18 cellular contexts compared by ENCODE assay signal in the genomic region with DNA sequence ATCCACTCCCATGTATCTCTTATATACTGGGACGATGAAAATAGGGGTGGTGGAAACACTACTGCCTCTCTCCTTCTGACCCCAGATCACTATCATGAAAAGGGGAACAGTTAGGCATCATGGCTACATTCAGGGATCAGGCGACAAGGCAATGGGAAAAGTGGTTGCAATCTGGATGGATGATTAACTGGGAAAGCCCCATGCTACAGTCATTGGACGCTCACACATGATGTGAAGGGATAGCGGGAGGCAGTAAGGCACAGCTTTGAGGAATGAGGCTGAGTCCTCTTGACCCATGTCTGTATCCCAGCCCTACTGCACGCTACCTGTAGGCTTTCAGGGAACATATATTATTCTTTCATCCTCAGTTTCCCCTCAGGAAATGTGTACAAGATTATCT. TPM values are rescaled to one million over a fixed set of nuclear protein-coding genes. Genes with fewer than 3 reads are reported as not detected.
DNase-seq lines count a peak whose midpoint lies in the region; ATAC-seq, FAIRE-seq and TF ChIP-seq lines count a peak whose summit lies in the region.
"Had no signal": no experiment of that assay in that cellular context is flagged by ENCODE, and none has a peak within 500 bp of the region (broad histone marks: within the 10 kb centered on the region; RNA-seq: fewer than 3 reads in every experiment).

No MANE protein-coding gene starts in this region.

- 83 to 94% (median 91%) methylated on average over 5 of the region's 5 CpGs for WGBS in adrenal gland, 4 donors

- peaks cover 3% of the 10 kb centered on the region for H3K9me3 Mint-ChIP-seq in natural killer cell treated with Interleukin-12 subunit alpha and Interleukin-12 subunit beta and Interleukin-15 and Interleukin-18, amount 100 ng/mL, for 72 hours
- H3K9me3 Mint-ChIP-seq: activated T-cell treated with anti-CD3 and anti-CD28 coated beads, Interleukin-2, amount 50 U/mL, for 24 hours; GM23338 had no signal

- H3K36me3 ChIP-seq in adrenal gland (replicated peaks in 1 of 2) (no peaks in the 10 kb centered on the region), thoracic aorta (no peaks in the 10 kb centered on the region)
- H3K36me3 ChIP-seq: MG63 had no signal

- H3K27ac ChIP-seq in adrenal gland (peak overlapping the region in 4 of 5 donors; percentile 65 to 84 (median 73)), thoracic aorta (peak overlapping the region; percentile 41 to 93)
- H3K27ac ChIP-seq: C4-2B had no signal

- no peaks in the 10 kb centered on the region for H3K4me1 Mint-ChIP-seq in natural killer cell treated with Interleukin-12 subunit alpha and Interleukin-12 subunit beta and Interleukin-15 and Interleukin-18, amount 100 ng/mL, for 72 hours (ENCODE audit: low read depth in 2 of 2)

- peak overlapping the region in 1 of 4 donors; percentile 81 for H3K4me3 ChIP-seq in adrenal gland
- H3K4me3 ChIP-seq in fibroblast of the aortic adventitia (ENCODE audit: low read depth, low read length) = no peak overlapping the region
- H3K4me3 ChIP-seq in thoracic aorta = no peak overlapping the region
- H3K4me3 ChIP-seq: GM12878, GM23338, MG63 had no signal

- H3K9me3 ChIP-seq in adrenal gland (replicated peaks in 1 of 3) (no peaks in the 10 kb centered on the region), thoracic aorta (no peaks in the 10 kb centered on the region)
- H3K9me3 ChIP-seq: MG63 had no signal

- DNase-seq in adrenal gland = no peak
- peak; percentile 35 for DNase-seq in fibroblast of the aortic adventitia (ENCODE audit: low read depth)
- DNase-seq in thoracic aorta (ENCODE audit: low spot score) = no peak
- no peak for DNase-seq in natural killer cell treated with Interleukin-12 subunit alpha and Interleukin-12 subunit beta and Interleukin-15 and Interleukin-18, amount 100 ng/mL, for 72 hours (ENCODE audit: low spot score)
- no peak for DNase-seq in NCI-H187 treated with DMSO at 0.1 percent for 48 hours (lab: John Stamatoyannopoulos, UW)
- DNase-seq: activated T-cell treated with anti-CD3 and anti-CD28 coated beads, Interleukin-2, amount 50 U/mL, for 24 hours; left colon; MG63; NCI-H1930; NCI-H510A treated with DMSO at 0.1 percent for 48 hours; posterior cingulate gyrus had no signal

- no peak for TF ChIP-seq POLR2A in adrenal gland (IDR thresholded peaks at IDR 0.05)

- H3K27me3 ChIP-seq in adrenal gland (no peaks in the 10 kb centered on the region), thoracic aorta (replicated peaks; ENCODE audit: insufficient read depth) (no peaks in the 10 kb centered on the region)
- H3K27me3 ChIP-seq: MG63 had no signal

- no peak for ATAC-seq in thoracic aorta (ENCODE audit: insufficient number of reproducible peaks, low FRiP score, low read depth)
- ATAC-seq in HG03095 (IDR thresholded peaks at IDR 0.05; ENCODE audit: unreplicated experiment) = no peak
- ATAC-seq in natural killer cell treated with Interleukin-12 subunit alpha and Interleukin-12 subunit beta and Interleukin-15 and Interleukin-18, amount 100 ng/mL, for 72 hours = no peak
- ATAC-seq: esophagus mucosa, GM12878, GM23338, left colon had no signal

- TF ChIP-seq CTCF in adrenal gland (IDR thresholded peaks at IDR 0.05) (no peak), fibroblast of the aortic adventitia (IDR thresholded peaks at IDR 0.05; ENCODE audit: insufficient read depth, low read length) (no peak), thoracic aorta (IDR thresholded peaks at IDR 0.05) (no peak)

- H3K27me3 Mint-ChIP-seq in natural killer cell treated with Interleukin-12 subunit alpha and Interleukin-12 subunit beta and Interleukin-15 and Interleukin-18, amount 100 ng/mL, for 72 hours = no peaks in the 10 kb centered on the region

- no peaks in the 10 kb centered on the region for H3K36me3 Mint-ChIP-seq in natural killer cell treated with Interleukin-12 subunit alpha and Interleukin-12 subunit beta and Interleukin-15 and Interleukin-18, amount 100 ng/mL, for 72 hours

- intact Hi-C loops in adrenal gland (cut with DNase I) = no loop called here

- no peak overlapping the region for H3K4me3 Mint-ChIP-seq in natural killer cell treated with Interleukin-12 subunit alpha and Interleukin-12 subunit beta and Interleukin-15 and Interleukin-18, amount 100 ng/mL, for 72 hours
- H3K4me3 Mint-ChIP-seq: activated T-cell treated with anti-CD3 and anti-CD28 coated beads, Interleukin-2, amount 50 U/mL, for 24 hours; GM23338 had no signal

- no peak overlapping the region for H3K27ac Mint-ChIP-seq in natural killer cell treated with Interleukin-12 subunit alpha and Interleukin-12 subunit beta and Interleukin-15 and Interleukin-18, amount 100 ng/mL, for 72 hours
- H3K27ac Mint-ChIP-seq: activated T-cell treated with anti-CD3 and anti-CD28 coated beads, Interleukin-2, amount 50 U/mL, for 24 hours; GM23338 had no signal

- peaks cover 67 to 100% of the 10 kb centered on the region in 2 donors for H3K4me1 ChIP-seq in adrenal gland (replicated peaks in 1 of 2)
- peaks cover 30 to 88% of the 10 kb centered on the region in 2 donors for H3K4me1 ChIP-seq in thoracic aorta (ENCODE audit: control insufficient read depth in 1 of 2, low read depth in 2 of 2)

- FAIRE-seq in G401.6 (lab: Jason Lieb, UNC) = peak; percentile 71
- FAIRE-seq: colon, GM12878 had no signal

RNA-seq across cellular contexts. Expression of a gene that starts 10.2 kb away (rescaled TPM):
- 100 to 1,000 TPM; 120 to 556 (median 434) TPM for total RNA-seq in adrenal gland
- 100 to 1,000 TPM in 1 of 3 donors, 10 to 100 TPM in 2; 35.4 to 165 (median 38.1) TPM for polyA plus RNA-seq in adrenal gland
- 22.3 and 37.6 TPM in 2 replicates for total RNA-seq in fibroblast of the aortic adventitia (ENCODE audit: low replicate concordance)
- total RNA-seq in thoracic aorta = 100 to 1,000 TPM; 147 to 169 TPM
- not detected for total RNA-seq in natural killer cell treated with Interleukin-12 subunit alpha and Interleukin-12 subunit beta and Interleukin-15 and Interleukin-18, amount 100 ng/mL, for 72 hours
- total RNA-seq: GM23338 had no signal
- polyA plus RNA-seq: GM23338 had no signal

RNA-seq across cellular contexts. Expression of a gene that starts 47.6 kb away (rescaled TPM):
- total RNA-seq in adrenal gland = 10 to 100 TPM; 14.4 to 55.4 (median 23.4) TPM
- polyA plus RNA-seq in adrenal gland = 10 to 100 TPM; 10.1 to 18.7 (median 14.0) TPM
- total RNA-seq in fibroblast of the aortic adventitia (ENCODE audit: low replicate concordance) = 5.6 and 8.3 TPM in 2 replicates
- total RNA-seq in thoracic aorta = 10 to 100 TPM; 22.6 to 24.2 TPM
- 1 to 10 TPM in 1 of 2 donors, under 1 TPM in 1; 1.00 to 2.2 TPM for total RNA-seq in natural killer cell treated with Interleukin-12 subunit alpha and Interleukin-12 subunit beta and Interleukin-15 and Interleukin-18, amount 100 ng/mL, for 72 hours

Comparison
In these comparisons a context has a peak if more than half of its experiments do, and no peak if none do; other contexts are left out.
1. RNA of a gene that starts 10.2 kb away (total RNA-seq): 120 to 556 TPM in adrenal gland, 147 to 169 TPM in thoracic aorta and 22.3 to 37.6 TPM in fibroblast of the aortic adventitia; not detected in natural killer cell treated with Interleukin-12 subunit alpha and Interleukin-12 subunit beta and Interleukin-15 and Interleukin-18, amount 100 ng/mL, for 72 hours; every median in the first group is over 10 times any median in the second.